In the genomic region with DNA sequence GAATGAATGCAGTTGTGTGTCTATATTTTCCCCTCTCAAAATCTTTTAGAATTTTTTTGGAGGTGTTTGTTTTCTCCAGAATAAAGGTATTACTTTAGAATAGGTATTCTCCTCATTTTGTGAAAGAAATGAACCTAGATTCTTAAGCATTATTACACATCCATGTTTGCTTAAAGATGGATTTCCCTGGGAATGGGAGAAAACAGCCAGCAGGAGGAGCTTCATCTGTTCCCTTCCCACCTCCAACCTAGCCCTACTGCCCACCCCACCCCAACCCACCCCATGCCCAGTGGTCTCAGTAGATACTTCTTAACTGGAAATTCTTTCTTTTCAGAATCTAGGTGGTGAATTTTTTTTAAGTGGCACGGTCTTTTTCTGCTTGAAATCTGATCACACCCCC, we compare ENCODE assay signal across 23 cellular contexts.
"Had no signal": no experiment of that assay in that cellular context is flagged by ENCODE, and none has a peak within 500 bp of the region (broad histone marks: within the 10 kb centered on the region; RNA-seq: fewer than 3 reads in every experiment).

No MANE protein-coding gene starts in this region.

- H3K9me3 ChIP-seq: lower lobe of right lung, mucosa of descending colon, right atrium auricular region, upper lobe of left lung had no signal

- H3K27me3 Mint-ChIP-seq: activated CD4-positive, alpha-beta T cell treated with anti-CD3 and anti-CD28 coated beads, Interleukin-2, amount 10 ng/mL, durations not matched to agents 7 days and 5 days; activated CD8-positive, alpha-beta T cell treated with anti-CD3 and anti-CD28 coated beads for 36 hours; activated naive CD8-positive, alpha-beta T cell treated with anti-CD3 and anti-CD28 coated beads, Interleukin-2, amount 50 U/mL, for 24 hours; dendritic cell treated with granulocyte-macrophage colony-stimulating factor and Interleukin-4, amounts not matched to agents 40 ng/mL and 50 ng/mL, for 4 days; progenitor cell of endocrine pancreas had no signal

- H3K27me3 ChIP-seq: cardiac muscle cell, foreskin keratinocyte, right atrium auricular region, spleen, upper lobe of left lung had no signal

- H3K4me1 ChIP-seq: foreskin keratinocyte, lower lobe of right lung, right atrium auricular region, spleen, upper lobe of left lung had no signal

- H3K27ac ChIP-seq: cardiac muscle cell, foreskin keratinocyte, lower lobe of right lung, right atrium auricular region, spleen, upper lobe of left lung had no signal

- H3K4me3 Mint-ChIP-seq: activated CD4-positive, alpha-beta T cell treated with anti-CD3 and anti-CD28 coated beads, Interleukin-2, amount 10 ng/mL, durations not matched to agents 7 days and 5 days; activated CD8-positive, alpha-beta memory T cell treated with anti-CD3 and anti-CD28 coated beads, Interleukin-2, amount 10 ng/mL, durations not matched to agents 7 days and 5 days; activated CD8-positive, alpha-beta T cell treated with anti-CD3 and anti-CD28 coated beads for 36 hours; activated naive CD8-positive, alpha-beta T cell treated with anti-CD3 and anti-CD28 coated beads, Interleukin-2, amount 50 U/mL, for 24 hours; dendritic cell treated with granulocyte-macrophage colony-stimulating factor and Interleukin-4, amounts not matched to agents 40 ng/mL and 50 ng/mL, for 4 days had no signal

- H3K4me3 ChIP-seq: cardiac muscle cell, lower lobe of right lung, mucosa of descending colon, right atrium auricular region, spleen, upper lobe of left lung had no signal

- H3K4me1 Mint-ChIP-seq: activated CD4-positive, alpha-beta T cell treated with anti-CD3 and anti-CD28 coated beads, Interleukin-2, amount 10 ng/mL, durations not matched to agents 7 days and 5 days; activated CD8-positive, alpha-beta memory T cell treated with anti-CD3 and anti-CD28 coated beads, Interleukin-2, amount 10 ng/mL, durations not matched to agents 7 days and 5 days; activated naive CD8-positive, alpha-beta T cell treated with anti-CD3 and anti-CD28 coated beads, Interleukin-2, amount 50 U/mL, for 24 hours had no signal

- H3K36me3 ChIP-seq: cardiac muscle cell, lower lobe of right lung, right atrium auricular region, spleen had no signal

- DNase-seq: activated CD4-positive, alpha-beta T cell treated with anti-CD3 and anti-CD28 coated beads, Interleukin-2, amount 10 ng/mL, durations not matched to agents 7 days and 5 days; activated CD8-positive, alpha-beta memory T cell treated with anti-CD3 and anti-CD28 coated beads, Interleukin-2, amount 10 ng/mL, durations not matched to agents 7 days and 5 days; activated CD8-positive, alpha-beta T cell treated with anti-CD3 and anti-CD28 coated beads for 36 hours; activated gamma-delta T cell; activated naive CD4-positive, alpha-beta T cell treated with anti-CD3 and anti-CD28 coated beads, Interleukin-2, amount 50 U/mL, for 16 hours; activated naive CD8-positive, alpha-beta T cell treated with anti-CD3 and anti-CD28 coated beads, Interleukin-2, amount 50 U/mL, for 24 hours; activated T-cell treated with anti-CD3 and anti-CD28 coated beads for 4 hours; effector CD4-positive, alpha-beta T cell; erythroblast; kidney; lower lobe of right lung; mesendoderm; mucosa of descending colon; spleen; stimulated activated CD4-positive, alpha-beta T cell treated with anti-CD3 and anti-CD28 coated beads, Interleukin-4, amount 100 ng/mL, for 24 hours; stimulated activated naive CD8-positive, alpha-beta T cell treated with anti-CD3 and anti-CD28 coated beads, Interleukin-15, Interleukin-2, amounts not matched to agents 100 U/mL and 50 U/mL, for 24 hours; upper lobe of left lung had no signal

- ATAC-seq: activated CD4-positive, CD25-positive, alpha-beta regulatory T cell treated with anti-CD3 and anti-CD28 coated beads, Interleukin-2, amount 50 U/mL, for 24 hours; activated CD8-positive, alpha-beta memory T cell treated with anti-CD3 and anti-CD28 coated beads, Interleukin-2, amount 10 ng/mL, durations not matched to agents 7 days and 5 days; activated CD8-positive, alpha-beta T cell treated with anti-CD3 and anti-CD28 coated beads for 36 hours; activated naive CD8-positive, alpha-beta T cell treated with anti-CD3 and anti-CD28 coated beads, Interleukin-2, amount 50 U/mL, for 24 hours; foreskin keratinocyte; lower lobe of right lung; mucosa of descending colon; stimulated activated naive CD8-positive, alpha-beta T cell treated with anti-CD3 and anti-CD28 coated beads, Interleukin-15, Interleukin-2, amounts not matched to agents 100 U/mL and 50 U/mL, for 24 hours had no signal

- H3K27ac Mint-ChIP-seq: activated CD4-positive, alpha-beta T cell treated with anti-CD3 and anti-CD28 coated beads, Interleukin-2, amount 10 ng/mL, durations not matched to agents 7 days and 5 days; activated CD8-positive, alpha-beta memory T cell treated with anti-CD3 and anti-CD28 coated beads, Interleukin-2, amount 10 ng/mL, durations not matched to agents 7 days and 5 days; activated CD8-positive, alpha-beta T cell treated with anti-CD3 and anti-CD28 coated beads for 36 hours; activated naive CD8-positive, alpha-beta T cell treated with anti-CD3 and anti-CD28 coated beads, Interleukin-2, amount 50 U/mL, for 24 hours; dendritic cell treated with granulocyte-macrophage colony-stimulating factor and Interleukin-4, amounts not matched to agents 40 ng/mL and 50 ng/mL, for 4 days; progenitor cell of endocrine pancreas had no signal

- H3K9me3 Mint-ChIP-seq: dendritic cell treated with granulocyte-macrophage colony-stimulating factor and Interleukin-4, amounts not matched to agents 40 ng/mL and 50 ng/mL, for 4 days had no signal
